Comparison of ENCODE assay signal across 1 cellular context in the genomic region with DNA sequence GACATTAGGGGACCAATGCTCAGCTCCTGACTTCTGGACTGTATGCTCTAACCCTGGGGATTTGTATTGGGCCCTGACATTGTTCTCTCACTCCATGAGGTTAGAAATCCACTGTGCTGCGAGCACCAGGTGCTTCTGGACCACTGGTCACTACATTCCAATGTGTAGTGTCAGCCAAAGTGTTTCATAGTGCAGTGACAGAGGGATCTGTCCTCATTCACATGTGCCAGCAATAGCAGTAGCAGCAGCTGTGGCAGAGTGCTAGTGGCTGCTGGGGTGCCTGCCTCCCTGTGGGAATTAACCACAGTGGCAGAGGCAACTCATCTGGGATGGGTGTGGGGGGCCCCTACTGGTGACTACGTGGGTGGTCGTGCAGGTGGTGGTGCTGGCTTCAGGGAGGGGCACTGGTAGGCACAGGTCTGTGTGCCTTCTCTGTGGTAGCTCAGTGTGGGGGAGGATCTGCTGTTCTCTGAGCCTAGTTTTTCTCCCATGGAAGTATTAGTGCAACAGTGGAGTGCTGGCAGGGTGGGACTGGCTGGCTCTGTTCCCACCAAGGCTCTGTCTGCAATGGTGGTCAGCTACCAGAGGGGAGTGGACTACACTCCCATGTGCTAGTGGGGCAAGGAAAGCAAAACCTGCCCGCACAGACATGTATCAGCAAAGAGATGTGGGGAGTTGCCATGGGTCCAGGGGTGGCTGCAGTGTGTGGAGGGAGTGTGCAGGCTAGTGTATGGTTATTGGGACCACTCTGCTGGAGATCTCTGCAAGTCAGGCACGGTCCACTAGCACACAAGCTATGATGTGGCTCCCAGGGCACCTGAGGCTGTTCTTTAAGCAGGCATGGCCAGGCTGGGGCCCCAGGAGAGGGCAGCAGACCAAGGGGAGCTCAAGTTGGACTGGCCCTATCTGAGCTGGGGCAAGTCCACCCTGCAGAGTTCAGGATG.
TF ChIP-seq lines count a peak whose summit lies in the region.

No MANE protein-coding gene starts in this region.

TF ChIP-seq in H1, 55 proteins besides CTCF, POLR2A, EP300 and RAD21:
- TF ChIP-seq, protein P1, sequence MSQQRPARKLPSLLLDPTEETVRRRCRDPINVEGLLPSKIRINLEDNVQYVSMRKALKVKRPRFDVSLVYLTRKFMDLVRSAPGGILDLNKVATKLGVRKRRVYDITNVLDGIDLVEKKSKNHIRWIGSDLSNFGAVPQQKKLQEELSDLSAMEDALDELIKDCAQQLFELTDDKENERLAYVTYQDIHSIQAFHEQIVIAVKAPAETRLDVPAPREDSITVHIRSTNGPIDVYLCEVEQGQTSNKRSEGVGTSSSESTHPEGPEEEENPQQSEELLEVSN (IDR thresholded peaks at IDR 0.05) = 0 out of 2 replicates have a peak, but pooled peaks have one; percentile 7
- TF ChIP-seq NRF1 (IDR thresholded peaks at IDR 0.05; ENCODE audit: low read depth, low read length) (no peak), TCF12 (IDR thresholded peaks at IDR 0.05; ENCODE audit: low read depth, low read length) (no peak), RFX5 (IDR thresholded peaks at IDR 0.05; ENCODE audit: borderline replicate concordance, low read depth, low read length) (no peak), CEBPB (IDR thresholded peaks at IDR 0.05; ENCODE audit: low read depth, low read length) (no peak)
